In genomic region chr1:11719313-11720032, GRCh38 we compare ENCODE assay signal across 8 cellular contexts. TPM values are rescaled to one million over a fixed set of nuclear protein-coding genes. Genes with fewer than 3 reads are reported as not detected.
DNase-seq lines count a peak whose midpoint lies in the region; ATAC-seq, FAIRE-seq and TF ChIP-seq lines count a peak whose summit lies in the region.

No MANE protein-coding gene starts in this region.

- H3K4me1 ChIP-seq in A549 = no peaks in the 10 kb centered on the region
- H3K4me1 ChIP-seq in urinary bladder (ENCODE audit: insufficient read depth) = no peaks in the 10 kb centered on the region

- peak; percentile 84 to 86 for TF ChIP-seq RAD21 in A549 (conservative IDR thresholded peaks at IDR 0.05 in 1 of 2, IDR thresholded peaks at IDR 0.05 in 1 of 2)

- H3K36me3 ChIP-seq in MG63 (no peaks in the 10 kb centered on the region), urinary bladder (ENCODE audit: insufficient read depth) (no peaks in the 10 kb centered on the region)

- H3K27me3 Mint-ChIP-seq in T-cell = no peaks in the 10 kb centered on the region
- H3K27me3 Mint-ChIP-seq in activated naive CD8-positive, alpha-beta T cell treated with anti-CD3 and anti-CD28 coated beads, Interleukin-2, amount 50 U/mL, for 24 hours = no peaks in the 10 kb centered on the region

- peak overlapping the region; percentile 52 to 79; a peak in 5 of 6 replicates for H3K27ac ChIP-seq in A549
- peak overlapping the region; percentile 26 for H3K27ac ChIP-seq in urinary bladder (ENCODE audit: low read depth)

- CTCF ChIA-PET in A549 (lab: Yijun Ruan, JAX) = interaction anchor here (0.6 to 9.8 kb wide), 30 partner anchors 9 to 682 kb away, joined by 3 to 107 read pairs (median 6); partner anchors contain the start of genes AGTRAP, DRAXIN and FBXO6
- CTCF ChIA-PET in T-cell (lab: Charles Lee) = interaction anchor here (0.6 to 3.0 kb wide), 17 partner anchors 11 to 682 kb away, joined by 3 to 56 read pairs (median 4); partner anchors contain the start of genes AGTRAP (in 1 of the 2), FBXO2 (in 1 of the 2), FBXO44 (in 1 of the 2) and FBXO6 (in 1 of the 2)

- no peak for FAIRE-seq in A549 (lab: Jason Lieb, UNC)
- FAIRE-seq in GM18507 (lab: Jason Lieb, UNC) = peak; percentile 87

- no peak for TF ChIP-seq EP300 in A549 (IDR thresholded peaks at IDR 0.05)

- peak; percentile 77 for TF ChIP-seq CTCF in A549 (IDR thresholded peaks at IDR 0.05)

- peak overlapping the region; percentile 79 to 88 (median 83) for H3K4me3 Mint-ChIP-seq in T-cell
- peak overlapping the region; percentile 75 for H3K4me3 Mint-ChIP-seq in activated naive CD8-positive, alpha-beta T cell treated with anti-CD3 and anti-CD28 coated beads, Interleukin-2, amount 50 U/mL, for 24 hours

- peak in 1 of 2 experiments; percentile 53 for DNase-seq in A549 (ENCODE audit: low read depth in 1 of 2, low spot score in 1 of 2)
- peak; percentile 75 for DNase-seq in GM18507 (ENCODE audit: extremely low spot score, insufficient read length, low read depth)
- peak; percentile 35 for DNase-seq in MG63
- DNase-seq in T-cell = peak; percentile 67 to 90 (median 82)
- DNase-seq in activated naive CD8-positive, alpha-beta T cell treated with anti-CD3 and anti-CD28 coated beads, Interleukin-2, amount 50 U/mL, for 24 hours = peak; percentile 88
- peak; percentile 87 for DNase-seq in left cardiac atrium
- peak; percentile 82 for DNase-seq in putamen (ENCODE audit: low spot score)

- POLR2A ChIA-PET in A549 (lab: Yijun Ruan, JAX) (interaction anchor here (0.9 kb wide), 1 partner anchor 55 kb away, joined by 4 read pairs; the partner anchor contains the start of gene FBXO6), T-cell (lab: Charles Lee) (interaction anchor here (0.6 to 0.8 kb wide), 4 partner anchors 12 to 344 kb away, joined by 3 to 12 read pairs (median 8); partner anchors contain the start of gene FBXO6 (in 1 of the 2))

- ATAC-seq in A549 (peak; percentile 78 to 80), T-cell (replicated peaks in 1 of 4) (peak; percentile 89 to 92 (median 91)), left cardiac atrium (peak; percentile 77 to 85)
- ATAC-seq in activated naive CD8-positive, alpha-beta T cell treated with anti-CD3 and anti-CD28 coated beads, Interleukin-2, amount 50 U/mL, for 24 hours = peak; percentile 77

- H3K9me3 ChIP-seq in A549 = no peaks in the 10 kb centered on the region
- H3K9me3 ChIP-seq in MG63 = no peaks in the 10 kb centered on the region

- WGBS in A549 (ENCODE audit: missing lambda C conversion rate) = 17% methylated on average over 35 of the region's 44 CpGs
- WGBS in urinary bladder = 11% methylated on average over 44 of the region's 44 CpGs

- H3K4me2 ChIP-seq in A549 = peak overlapping the region; percentile 82

- H3K9me3 Mint-ChIP-seq in T-cell = no peaks in the 10 kb centered on the region
- no peaks in the 10 kb centered on the region for H3K9me3 Mint-ChIP-seq in activated naive CD8-positive, alpha-beta T cell treated with anti-CD3 and anti-CD28 coated beads, Interleukin-2, amount 50 U/mL, for 24 hours

- intact Hi-C loops in left cardiac atrium (cut with DNase I) = loop anchor here (1.0 to 5.0 kb wide), 4 partner anchors 42 to 682 kb away; no protein-coding TSS in a partner anchor

- H3K4me1 Mint-ChIP-seq in T-cell = peaks cover 12 to 15% (median 14%) of the 10 kb centered on the region in 3 donors
- peaks cover 14% of the 10 kb centered on the region for H3K4me1 Mint-ChIP-seq in activated naive CD8-positive, alpha-beta T cell treated with anti-CD3 and anti-CD28 coated beads, Interleukin-2, amount 50 U/mL, for 24 hours

- peak overlapping the region; percentile 95 for H3K27ac Mint-ChIP-seq in T-cell
- H3K27ac Mint-ChIP-seq in activated naive CD8-positive, alpha-beta T cell treated with anti-CD3 and anti-CD28 coated beads, Interleukin-2, amount 50 U/mL, for 24 hours = peak overlapping the region; percentile 84

- TF ChIP-seq POLR2A in A549 (IDR thresholded peaks at IDR 0.05; ENCODE audit: low read length) = no peak

- H3K4me3 ChIP-seq in A549 (peak overlapping the region; percentile 32), MG63 (peak overlapping the region; percentile 21), urinary bladder (ENCODE audit: low read depth, low read length) (peak overlapping the region; percentile 37)

- H3K36me3 Mint-ChIP-seq in T-cell = no peaks in the 10 kb centered on the region
- H3K36me3 Mint-ChIP-seq in activated naive CD8-positive, alpha-beta T cell treated with anti-CD3 and anti-CD28 coated beads, Interleukin-2, amount 50 U/mL, for 24 hours (ENCODE audit: low read depth) = no peaks in the 10 kb centered on the region

- 0 out of 2 replicates have a peak, but pooled peaks cover 4% of the 10 kb centered on the region for H3K27me3 ChIP-seq in MG63

TF ChIP-seq in A549, 52 proteins besides CTCF, POLR2A, EP300 and RAD21 (continues in another document):
- no peak for TF ChIP-seq TFCP2L1 (CRISPR knock-in tag; IDR thresholded peaks at IDR 0.05)
- no peak for TF ChIP-seq ZFP36 (IDR thresholded peaks at IDR 0.05; ENCODE audit: borderline replicate concordance, partially characterized antibody)
- TF ChIP-seq, protein P1, sequence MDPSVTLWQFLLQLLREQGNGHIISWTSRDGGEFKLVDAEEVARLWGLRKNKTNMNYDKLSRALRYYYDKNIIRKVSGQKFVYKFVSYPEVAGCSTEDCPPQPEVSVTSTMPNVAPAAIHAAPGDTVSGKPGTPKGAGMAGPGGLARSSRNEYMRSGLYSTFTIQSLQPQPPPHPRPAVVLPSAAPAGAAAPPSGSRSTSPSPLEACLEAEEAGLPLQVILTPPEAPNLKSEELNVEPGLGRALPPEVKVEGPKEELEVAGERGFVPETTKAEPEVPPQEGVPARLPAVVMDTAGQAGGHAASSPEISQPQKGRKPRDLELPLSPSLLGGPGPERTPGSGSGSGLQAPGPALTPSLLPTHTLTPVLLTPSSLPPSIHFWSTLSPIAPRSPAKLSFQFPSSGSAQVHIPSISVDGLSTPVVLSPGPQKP (IDR thresholded peaks at IDR 0.05; ENCODE audit: low read depth, low read length) = no peak
- no peak for TF ChIP-seq ZSCAN20 (CRISPR knock-in tag; IDR thresholded peaks at IDR 0.05)

RNA-seq across cellular contexts. Expression of gene AGTRAP, which starts 16.5 kb away (rescaled TPM):
- polyA plus RNA-seq in A549 (2011; rRNA removed) (26.9 and 32.1 TPM in 2 replicates), A549 (2017; fragmentation: RNase III; extraction: RNeasy Plus Mini Kit Qiagen cat#74134 plus additional on column Dnase treatment) (56.5 to 57.5 TPM (median 57.5 TPM) in 3 replicates), urinary bladder (81.8 TPM)
- 87.0 and 122 TPM in 2 replicates for polyA plus RNA-seq in A549 (2012; cell fraction: cytosol; rRNA removed)
- polyA plus RNA-seq in A549 (2012; cell fraction: nucleus; rRNA removed) = 84.4 and 108 TPM in 2 replicates
- polyA minus RNA-seq in A549 (2011; rRNA and poly(A)+ RNA removed) = 20.3 and 32.0 TPM in 2 replicates
- total RNA-seq in MG63 (2014; rRNA removed; shearing (Covaris generic); ENCODE audit: low replicate concordance) = 43.5 and 53.7 TPM in 2 replicates
- total RNA-seq in T-cell (10 to 100 TPM; 15.8 to 30.4 (median 19.5) TPM), left cardiac atrium (10 to 100 TPM; 25.4 to 25.7 TPM), urinary bladder (21.4 TPM)

RNA-seq across cellular contexts. Expression of gene DRAXIN, which starts 28.0 kb away (rescaled TPM):
- polyA plus RNA-seq in A549 (2011; rRNA removed) (0.03 and 0.04 TPM in 2 replicates), A549 (2017; fragmentation: RNase III; extraction: RNeasy Plus Mini Kit Qiagen cat#74134 plus additional on column Dnase treatment) (0.03 to 0.08 TPM in 2 of 3 replicates, not detected in the other), urinary bladder (0.01 TPM)
- under 0.01 and 0.01 TPM in 2 replicates for polyA plus RNA-seq in A549 (2012; cell fraction: cytosol; rRNA removed)
- 0.01 and 0.04 TPM in 2 replicates for polyA plus RNA-seq in A549 (2012; cell fraction: nucleus; rRNA removed)
- polyA minus RNA-seq in A549 (2011; rRNA and poly(A)+ RNA removed) = not detected in 2 replicates
- total RNA-seq in MG63 (2014; rRNA removed; shearing (Covaris generic); ENCODE audit: low replicate concordance) = 0.36 TPM in 1 of 2 replicates, not detected in the other
- total RNA-seq in T-cell (1 to 10 TPM in 1 of 5 donors, under 1 TPM in 4; 0.18 to 2.0 (median 0.23) TPM), left cardiac atrium (under 1 TPM in 1 of 2 donors, not detected in 1; 0.06 TPM), urinary bladder (0.21 TPM)

RNA-seq across cellular contexts. Expression of gene MAD2L2, which starts 38.5 kb away (rescaled TPM):
- 32.5 and 35.4 TPM in 2 replicates for polyA plus RNA-seq in A549 (2011; rRNA removed)
- polyA plus RNA-seq in A549 (2012; cell fraction: cytosol; rRNA removed) = 67.2 and 71.8 TPM in 2 replicates
- polyA plus RNA-seq in A549 (2012; cell fraction: nucleus; rRNA removed) = 52.5 and 53.0 TPM in 2 replicates
- 30.6 to 31.7 TPM (median 31.2 TPM) in 3 replicates for polyA plus RNA-seq in A549 (2017; fragmentation: RNase III; extraction: RNeasy Plus Mini Kit Qiagen cat#74134 plus additional on column Dnase treatment)
- 34.5 and 39.9 TPM in 2 replicates for polyA minus RNA-seq in A549 (2011; rRNA and poly(A)+ RNA removed)
- 60.2 and 71.1 TPM in 2 replicates for total RNA-seq in MG63 (2014; rRNA removed; shearing (Covaris generic); ENCODE audit: low replicate concordance)
- 10 to 100 TPM; 22.4 to 28.5 (median 24.0) TPM for total RNA-seq in T-cell
- total RNA-seq in left cardiac atrium = 10 to 100 TPM; 20.0 to 24.0 TPM
- total RNA-seq in urinary bladder = 20.5 TPM
- 47.1 TPM for polyA plus RNA-seq in urinary bladder

RNA-seq across cellular contexts. Expression of gene C1orf167, which starts 42.5 kb away (rescaled TPM):
- polyA plus RNA-seq in A549 (2011; rRNA removed) (not detected in 2 replicates), A549 (2017; fragmentation: RNase III; extraction: RNeasy Plus Mini Kit Qiagen cat#74134 plus additional on column Dnase treatment) (not detected in 3 replicates), urinary bladder (3.2 TPM)
- polyA plus RNA-seq in A549 (2012; cell fraction: cytosol; rRNA removed) = not detected in 2 replicates
- 0.04 TPM in 1 of 2 replicates, not detected in the other for polyA plus RNA-seq in A549 (2012; cell fraction: nucleus; rRNA removed)
- polyA minus RNA-seq in A549 (2011; rRNA and poly(A)+ RNA removed) = not detected in 2 replicates
- total RNA-seq in MG63 (2014; rRNA removed; shearing (Covaris generic); ENCODE audit: low replicate concordance) = not detected in 2 replicates
- total RNA-seq in T-cell (not detected), left cardiac atrium (1 to 10 TPM; 1.2 to 1.3 TPM), urinary bladder (0.42 TPM)

RNA-seq across cellular contexts. Expression of gene FBXO6, which starts 55.5 kb away (rescaled TPM):
- polyA plus RNA-seq in A549 (2011; rRNA removed) (7.7 and 8.5 TPM in 2 replicates), A549 (2017; fragmentation: RNase III; extraction: RNeasy Plus Mini Kit Qiagen cat#74134 plus additional on column Dnase treatment) (4.8 to 5.5 TPM (median 5.4 TPM) in 3 replicates), urinary bladder (13.2 TPM)
- 14.3 and 18.0 TPM in 2 replicates for polyA plus RNA-seq in A549 (2012; cell fraction: cytosol; rRNA removed)
- 6.8 and 9.0 TPM in 2 replicates for polyA plus RNA-seq in A549 (2012; cell fraction: nucleus; rRNA removed)
- polyA minus RNA-seq in A549 (2011; rRNA and poly(A)+ RNA removed) = 6.7 and 7.7 TPM in 2 replicates
- total RNA-seq in MG63 (2014; rRNA removed; shearing (Covaris generic); ENCODE audit: low replicate concordance) = 9.7 and 17.3 TPM in 2 replicates
- total RNA-seq in T-cell (1 to 10 TPM; 2.6 to 7.8 (median 6.0) TPM), left cardiac atrium (1 to 10 TPM; 6.1 to 7.4 TPM), urinary bladder (4.0 TPM)
